17 cellular contexts compared by ENCODE assay signal in genomic region chrX:132685276-132685675, GRCh38.
"Had no signal": no experiment of that assay in that cellular context is flagged by ENCODE, and none has a peak within 500 bp of the region (broad histone marks: within the 10 kb centered on the region; RNA-seq: fewer than 3 reads in every experiment).

No MANE protein-coding gene starts in this region.

- DNase-seq: dermis blood vessel endothelial cell; effector CD4-positive, alpha-beta T cell; effector memory CD4-positive, alpha-beta T cell; esophagus squamous epithelium; foreskin fibroblast; foreskin melanocyte; gastrocnemius medialis; heart left ventricle; immature natural killer cell; left cardiac atrium; left lung; left ventricle myocardium superior; lower lobe of right lung; mesenchymal stem cell had no signal

- H3K36me3 ChIP-seq: esophagus squamous epithelium, gastrocnemius medialis, heart left ventricle, left lung, lower lobe of right lung had no signal

- H3K79me2 ChIP-seq: hepatocyte had no signal

- H3K4me1 ChIP-seq: esophagus squamous epithelium, gastrocnemius medialis, heart left ventricle, left lung, lower lobe of right lung had no signal

- H3K9me3 ChIP-seq: esophagus squamous epithelium, gastrocnemius medialis, heart left ventricle, left lung, lower lobe of right lung had no signal

- H3K27me3 ChIP-seq: esophagus squamous epithelium, gastrocnemius medialis, hepatocyte had no signal

- H3K27ac ChIP-seq: coronary artery, dorsolateral prefrontal cortex, esophagus squamous epithelium, gastrocnemius medialis, heart left ventricle, hepatocyte, left lung, lower lobe of right lung had no signal

- H3K4me2 ChIP-seq: hepatocyte had no signal

- H3K4me3 ChIP-seq: coronary artery, dorsolateral prefrontal cortex, esophagus squamous epithelium, gastrocnemius medialis, heart left ventricle, hepatocyte, left lung, lower lobe of right lung had no signal

- H2AFZ ChIP-seq: hepatocyte had no signal
